Comparison of ENCODE assay signal across 18 cellular contexts in the genomic region with DNA sequence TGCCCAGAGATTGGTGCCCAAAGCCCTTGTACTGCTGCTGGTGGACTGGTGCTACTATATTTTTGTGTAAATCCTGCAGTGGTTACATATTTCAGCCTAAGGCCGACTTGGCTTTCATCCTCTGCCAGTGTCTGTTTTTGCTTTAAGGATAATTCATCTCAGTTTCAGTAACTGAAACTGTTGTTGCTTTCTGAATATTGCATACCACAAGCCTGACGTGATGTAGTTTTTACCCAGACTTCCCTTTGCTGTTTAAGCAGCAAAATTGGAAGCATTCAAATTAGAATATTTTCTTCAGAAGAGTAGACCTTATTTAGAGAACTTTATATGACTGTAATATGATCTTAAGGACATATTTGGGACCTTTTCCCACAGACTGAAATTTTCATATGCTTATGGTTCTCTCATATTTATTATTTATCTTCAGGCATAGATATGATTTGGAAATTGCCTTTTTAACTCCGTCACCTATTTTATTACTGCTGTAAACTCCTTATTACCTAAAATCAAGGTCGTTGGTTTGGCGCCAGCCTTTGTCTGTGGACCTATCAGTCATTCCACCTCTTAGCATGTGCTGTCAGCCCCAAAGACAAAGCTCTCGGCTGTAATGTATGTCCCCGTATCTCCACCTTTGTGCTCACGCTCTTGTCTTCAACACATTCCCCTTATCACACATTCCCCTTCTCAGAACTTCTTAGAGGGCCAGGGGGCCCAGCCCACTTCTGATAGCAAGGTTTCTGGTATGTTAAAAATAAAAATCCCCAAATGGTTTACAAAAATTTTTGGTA.
DNase-seq lines count a peak whose midpoint lies in the region; ATAC-seq, FAIRE-seq and TF ChIP-seq lines count a peak whose summit lies in the region.
"Had no signal": no experiment of that assay in that cellular context is flagged by ENCODE, and none has a peak within 500 bp of the region (broad histone marks: within the 10 kb centered on the region; RNA-seq: fewer than 3 reads in every experiment).

No MANE protein-coding gene starts in this region.

- H3K79me2 ChIP-seq in HepG2 (ENCODE audit: insufficient read depth, low read length) = no peaks in the 10 kb centered on the region

- no peak for FAIRE-seq in HepG2 (lab: Jason Lieb, UNC)

- WGBS in HepG2 (ENCODE audit: low lambda C conversion rate) = 4% methylated on average over 8 of the region's 8 CpGs

- H2AFZ ChIP-seq in HepG2 (ENCODE audit: low read length) = no peak overlapping the region
- H2AFZ ChIP-seq: GM23338, PC-9 had no signal

- BruUV-seq in HepG2 (replicated peaks; lab: Mats Ljungman, UMichigan) = no TSS peak

- no peak for TF ChIP-seq RAD21 in HepG2 (CRISPR knock-in tag; IDR thresholded peaks at IDR 0.05)

- H3K27me3 ChIP-seq in brain microvascular endothelial cell (replicated peaks) (no peaks in the 10 kb centered on the region), foreskin keratinocyte (no peaks in the 10 kb centered on the region), thoracic aorta (replicated peaks; ENCODE audit: insufficient read depth) (no peaks in the 10 kb centered on the region), vagina (no peaks in the 10 kb centered on the region), HepG2 (ENCODE audit: control insufficient read depth in 1 of 2, insufficient read depth in 2 of 2, low read length in 2 of 2) (peaks cover 0 to 2% of the 10 kb centered on the region in 2 experiments; a peak in 1 of 5 replicates)
- H3K27me3 ChIP-seq: BLaER1, esophagus muscularis mucosa had no signal

- H3K4me3 ChIP-seq in brain microvascular endothelial cell (ENCODE audit: low read depth, low read length) (no peak overlapping the region), thoracic aorta (peak overlapping the region; percentile 53), vagina (no peak overlapping the region), HepG2 (replicated peaks in 1 of 3; ENCODE audit: insufficient read depth in 1 of 3, low read depth in 2 of 3, low read length in 3 of 3) (no peak overlapping the region)
- H3K4me3 ChIP-seq: BLaER1, esophagus muscularis mucosa, GM23338, PC-9 had no signal

- TF ChIP-seq EP300 in HepG2 (IDR thresholded peaks at IDR 0.05; ENCODE audit: low read depth in 2 of 2, low read length in 2 of 2) (no peak), HepG2 (CRISPR knock-in tag; IDR thresholded peaks at IDR 0.05; ENCODE audit: borderline replicate concordance) (no peak)

- H3K4me1 ChIP-seq in foreskin keratinocyte = no peaks in the 10 kb centered on the region
- peaks cover 3 to 24% of the 10 kb centered on the region in 2 donors for H3K4me1 ChIP-seq in thoracic aorta (ENCODE audit: control insufficient read depth in 1 of 2, low read depth in 2 of 2)
- H3K4me1 ChIP-seq in vagina = peaks cover 5% of the 10 kb centered on the region
- no peaks in the 10 kb centered on the region for H3K4me1 ChIP-seq in HepG2 (ENCODE audit: insufficient read depth, low read length)
- H3K4me1 ChIP-seq: BLaER1 had no signal

- no peaks in the 10 kb centered on the region for H3K9me3 ChIP-seq in thoracic aorta
- no peaks in the 10 kb centered on the region for H3K9me3 ChIP-seq in vagina
- no peaks in the 10 kb centered on the region for H3K9me3 ChIP-seq in HepG2 (ENCODE audit: low read length)
- H3K9me3 ChIP-seq: BLaER1, esophagus muscularis mucosa had no signal

- H3K36me3 ChIP-seq in brain microvascular endothelial cell (replicated peaks) (no peaks in the 10 kb centered on the region), thoracic aorta (no peaks in the 10 kb centered on the region), vagina (no peaks in the 10 kb centered on the region), HepG2 (replicated peaks in 1 of 2; ENCODE audit: control insufficient read depth in 1 of 2, insufficient read depth in 2 of 2, low read length in 2 of 2) (no peaks in the 10 kb centered on the region)
- H3K36me3 ChIP-seq: BLaER1 had no signal

- intact Hi-C loops in vagina (cut with DNase I) (no loop called here), HepG2 (cut with micrococcal nuclease; ENCODE audit: unreplicated experiment) (loop anchor here (10.0 kb wide), 1 partner anchor 519 kb away; no protein-coding TSS in a partner anchor)

- POLR2A ChIA-PET in HepG2 (lab: Yijun Ruan, JAX) = no interaction called here

- DNase-seq in HS-5 (ENCODE audit: low read depth) (peak; percentile 16), brain microvascular endothelial cell (peak; percentile 38), foreskin keratinocyte (peak; percentile 16 to 54), thoracic aorta (ENCODE audit: low spot score) (no peak), vagina (ENCODE audit: extremely low spot score in 2 of 2) (no peak), HepG2 (ENCODE audit: low spot score) (no peak)
- no peak for DNase-seq in activated CD8-positive, alpha-beta memory T cell treated with anti-CD3 and anti-CD28 coated beads, Interleukin-2, amount 50 U/mL, for 48 hours
- DNase-seq: activated CD4-positive, alpha-beta memory T cell treated with anti-CD3 and anti-CD28 coated beads, Interleukin-2, amount 10 ng/mL, durations not matched to agents 7 days and 5 days; amygdala; DMS53; NCI-H2029; NCI-H524 treated with DMSO at 0.1 percent for 48 hours; PC-9; SW 1271 had no signal

- no peak for TF ChIP-seq CTCF in brain microvascular endothelial cell (IDR thresholded peaks at IDR 0.05; ENCODE audit: low read depth, low read length, missing control alignments)
- TF ChIP-seq CTCF in foreskin keratinocyte (conservative IDR thresholded peaks at IDR 0.05) = no peak
- TF ChIP-seq CTCF in thoracic aorta (IDR thresholded peaks at IDR 0.05) = no peak
- TF ChIP-seq CTCF in vagina (IDR thresholded peaks at IDR 0.05) = no peak
- TF ChIP-seq CTCF in HepG2 (CRISPR knock-in tag; IDR thresholded peaks at IDR 0.05) = no peak

- ATAC-seq in foreskin keratinocyte (peak; percentile 65), thoracic aorta (ENCODE audit: insufficient number of reproducible peaks, low FRiP score, low read depth) (peak; percentile 60), HepG2 (no peak)
- ATAC-seq: GM23338; natural killer cell treated with Interleukin-12 subunit alpha and Interleukin-12 subunit beta and Interleukin-15 and Interleukin-18, amount 100 ng/mL, for 72 hours had no signal

- TF ChIP-seq POLR2A in vagina (IDR thresholded peaks at IDR 0.05) (no peak), HepG2 (IDR thresholded peaks at IDR 0.05; ENCODE audit: insufficient read depth in 1 of 2, low read depth in 2 of 2, low read length in 2 of 2) (no peak)

- CTCF ChIA-PET in HepG2 (lab: Yijun Ruan, JAX; ENCODE audit: low intra/inter-chr PET ratio, low total read pairs) = no interaction called here

- no peak overlapping the region for H3K4me2 ChIP-seq in HepG2 (ENCODE audit: low read depth, low read length)
- H3K4me2 ChIP-seq: BLaER1, GM23338, PC-9 had no signal

- H3K27ac ChIP-seq in brain microvascular endothelial cell = no peak overlapping the region
- H3K27ac ChIP-seq in foreskin keratinocyte = no peak overlapping the region
- peak overlapping the region; percentile 45 to 78 for H3K27ac ChIP-seq in thoracic aorta
- H3K27ac ChIP-seq in vagina = no peak overlapping the region
- H3K27ac ChIP-seq in HepG2 (ENCODE audit: extremely low read length, insufficient read depth, low read length) = no peak overlapping the region
- H3K27ac ChIP-seq: BLaER1, PC-9 had no signal

- in situ Hi-C loops in brain microvascular endothelial cell (cut with HindIII; ENCODE audit: low pct_ligation_motif_present, low sequenced_read_pairs) = no loop called here
- in situ Hi-C loops in HepG2 (cut with HindIII; ENCODE audit: extremely low pct_ligation_motif_present, low pct_unique_long_range_greater_than_20kb) = loop anchor here (10.0 to 25.0 kb wide), 3 partner anchors 629 to 1272 kb away; partner anchors contain the start of gene HEATR1

- no peaks in the 10 kb centered on the region for H4K20me1 ChIP-seq in HepG2 (ENCODE audit: insufficient read depth, low read length)
- H4K20me1 ChIP-seq: BLaER1 had no signal

- H3K9ac ChIP-seq in HepG2 (ENCODE audit: insufficient read depth, low read depth, low read length) = no peak overlapping the region
- H3K9ac ChIP-seq: BLaER1 had no signal

TF ChIP-seq in HepG2, 621 proteins besides CTCF, POLR2A, EP300 and RAD21 (continues in another document):
- no peak for TF ChIP-seq THAP7 (CRISPR knock-in tag; IDR thresholded peaks at IDR 0.05)
- no peak for TF ChIP-seq MEIS1 (CRISPR knock-in tag; IDR thresholded peaks at IDR 0.05; ENCODE audit: borderline replicate concordance)
- TF ChIP-seq ELK4 (CRISPR knock-in tag; IDR thresholded peaks at IDR 0.05; ENCODE audit: borderline replicate concordance) = no peak
- no peak for TF ChIP-seq ZNF572 (CRISPR knock-in tag; IDR thresholded peaks at IDR 0.05)
- TF ChIP-seq ZSCAN25 (CRISPR knock-in tag; IDR thresholded peaks at IDR 0.05) = no peak
- no peak for TF ChIP-seq LCORL (IDR thresholded peaks at IDR 0.05)
- TF ChIP-seq LCORL (CRISPR knock-in tag; IDR thresholded peaks at IDR 0.05) = no peak

Comparison
In these comparisons a context has a peak if more than half of its experiments do, and no peak if none do; other contexts are left out.
1. DNase-seq: peak in HS-5 (single experiment), brain microvascular endothelial cell (single experiment) and foreskin keratinocyte (2 of 2); none in thoracic aorta (single experiment), vagina (0 of 2), activated CD8-positive, alpha-beta memory T cell treated with anti-CD3 and anti-CD28 coated beads, Interleukin-2, amount 50 U/mL, for 48 hours (single experiment) and HepG2 (single experiment).
2. H3K27ac ChIP-seq: peak in thoracic aorta (2 of 2); none in brain microvascular endothelial cell (single experiment), foreskin keratinocyte (single experiment), vagina (single experiment) and HepG2 (single experiment).